In the genomic region with DNA sequence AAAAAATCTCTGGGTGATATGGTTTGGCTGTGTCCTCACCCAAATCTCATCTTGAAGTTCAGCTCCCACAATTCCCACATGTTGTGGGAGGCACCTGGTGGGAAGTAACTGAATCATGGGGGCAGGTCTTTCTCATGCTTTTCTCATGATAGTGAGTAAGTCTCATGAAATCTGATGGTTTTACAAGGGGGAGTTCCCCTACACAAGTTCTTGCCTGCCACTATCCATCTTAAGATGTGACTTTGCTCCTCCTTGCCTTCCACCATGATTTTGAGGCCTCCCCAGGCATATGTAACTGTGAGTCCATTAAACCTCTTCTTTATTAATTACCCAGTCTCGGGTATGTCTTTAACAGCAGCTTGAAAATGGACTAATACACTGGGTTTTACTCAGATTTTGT, we compare ENCODE assay signal across 23 cellular contexts.
A peak's percentile ranks its signal among the peaks of the same experiment; 100 is the strongest.
DNase-seq lines count a peak whose midpoint lies in the region; ATAC-seq and TF ChIP-seq lines count a peak whose summit lies in the region.
"Had no signal": no experiment of that assay in that cellular context is flagged by ENCODE, and none has a peak within 500 bp of the region (broad histone marks: within the 10 kb centered on the region; RNA-seq: fewer than 3 reads in every experiment).

No MANE protein-coding gene starts in this region.

- no peaks in the 10 kb centered on the region for H3K9me3 Mint-ChIP-seq in activated CD8-positive, alpha-beta T cell treated with anti-CD3 and anti-CD28 coated beads for 36 hours
- no peaks in the 10 kb centered on the region for H3K9me3 Mint-ChIP-seq in activated CD8-positive, alpha-beta T cell treated with anti-CD3 and anti-CD28 coated beads, Interleukin-2, amount 10 ng/mL, durations not matched to agents 7 days and 5 days (ENCODE audit: insufficient read depth)
- H3K9me3 Mint-ChIP-seq in activated naive CD8-positive, alpha-beta T cell treated with anti-CD3 and anti-CD28 coated beads, Interleukin-2, amount 50 U/mL, for 24 hours: peaks cover 5% of the 10 kb centered on the region
- no peaks in the 10 kb centered on the region for H3K9me3 Mint-ChIP-seq in stimulated activated memory B cell treated with anti-CD40 and anti-IgM and Interleukin-4, amounts not matched to agents 10 μg/mL and 1 μg/mL and 100 μg/mL, for 72 hours
- H3K9me3 Mint-ChIP-seq: CD4-positive, alpha-beta memory T cell had no signal

- no peak for DNase-seq in activated CD8-positive, alpha-beta T cell treated with anti-CD3 and anti-CD28 coated beads for 36 hours
- DNase-seq in activated CD8-positive, alpha-beta T cell treated with anti-CD3 and anti-CD28 coated beads, Interleukin-2, amount 10 ng/mL, durations not matched to agents 7 days and 5 days: no peak
- no peak for DNase-seq in activated naive CD8-positive, alpha-beta T cell treated with anti-CD3 and anti-CD28 coated beads, Interleukin-2, amount 50 U/mL, for 24 hours
- no peak for DNase-seq in NCI-H82 treated with DMSO at 0.1 percent for 48 hours (lab: John Stamatoyannopoulos, UW; ENCODE audit: unreplicated experiment)
- DNase-seq in NAMALWA (ENCODE audit: low spot score): no peak
- DNase-seq: 8988T; BE2C; CD4-positive, alpha-beta memory T cell; DMS153; GM23248; HCEC 1CT; NCI-H1048; NCI-H1436 treated with DMSO at 0.1 percent for 48 hours; NCI-H2029; NCI-H345; NCI-H524 treated with DMSO at 0.1 percent for 48 hours; PC-3; RPMI8226 had no signal

- TF ChIP-seq CTCF in activated CD8-positive, alpha-beta T cell treated with anti-CD3 and anti-CD28 coated beads for 36 hours (IDR thresholded peaks at IDR 0.05): no peak

- POLR2A ChIA-PET in activated CD8-positive, alpha-beta T cell treated with anti-CD3 and anti-CD28 coated beads for 36 hours (lab: Charles Lee): no interaction called here
- POLR2A ChIA-PET in activated CD8-positive, alpha-beta T cell treated with anti-CD3 and anti-CD28 coated beads, Interleukin-2, amount 10 ng/mL, durations not matched to agents 7 days and 5 days (lab: Charles Lee): no interaction called here

- ATAC-seq in activated CD8-positive, alpha-beta T cell treated with anti-CD3 and anti-CD28 coated beads for 36 hours: peak; percentile 30
- ATAC-seq in activated CD8-positive, alpha-beta T cell treated with anti-CD3 and anti-CD28 coated beads, Interleukin-2, amount 10 ng/mL, durations not matched to agents 7 days and 5 days: no peak
- no peak for ATAC-seq in activated naive CD8-positive, alpha-beta T cell treated with anti-CD3 and anti-CD28 coated beads, Interleukin-2, amount 50 U/mL, for 24 hours
- no peak for ATAC-seq in stimulated activated memory B cell treated with anti-CD40 and anti-IgM and Interleukin-4, amounts not matched to agents 10 μg/mL and 1 μg/mL and 100 μg/mL, for 72 hours
- no peak for ATAC-seq in GM21381 (IDR thresholded peaks at IDR 0.05; ENCODE audit: unreplicated experiment)
- ATAC-seq: GM12878, PC-3 had no signal

- no peaks in the 10 kb centered on the region for H3K27me3 Mint-ChIP-seq in activated CD8-positive, alpha-beta T cell treated with anti-CD3 and anti-CD28 coated beads for 36 hours
- H3K27me3 Mint-ChIP-seq in activated CD8-positive, alpha-beta T cell treated with anti-CD3 and anti-CD28 coated beads, Interleukin-2, amount 10 ng/mL, durations not matched to agents 7 days and 5 days (ENCODE audit: low read depth): no peaks in the 10 kb centered on the region
- H3K27me3 Mint-ChIP-seq in activated naive CD8-positive, alpha-beta T cell treated with anti-CD3 and anti-CD28 coated beads, Interleukin-2, amount 50 U/mL, for 24 hours: peaks cover 3% of the 10 kb centered on the region
- H3K27me3 Mint-ChIP-seq in stimulated activated memory B cell treated with anti-CD40 and anti-IgM and Interleukin-4, amounts not matched to agents 10 μg/mL and 1 μg/mL and 100 μg/mL, for 72 hours: no peaks in the 10 kb centered on the region
- H3K27me3 Mint-ChIP-seq: CD4-positive, alpha-beta memory T cell had no signal

- no peaks in the 10 kb centered on the region for H3K36me3 Mint-ChIP-seq in activated CD8-positive, alpha-beta T cell treated with anti-CD3 and anti-CD28 coated beads for 36 hours (ENCODE audit: low read depth)
- H3K36me3 Mint-ChIP-seq in activated CD8-positive, alpha-beta T cell treated with anti-CD3 and anti-CD28 coated beads, Interleukin-2, amount 10 ng/mL, durations not matched to agents 7 days and 5 days (ENCODE audit: low read depth): no peaks in the 10 kb centered on the region
- H3K36me3 Mint-ChIP-seq in activated naive CD8-positive, alpha-beta T cell treated with anti-CD3 and anti-CD28 coated beads, Interleukin-2, amount 50 U/mL, for 24 hours (ENCODE audit: low read depth): no peaks in the 10 kb centered on the region
- no peaks in the 10 kb centered on the region for H3K36me3 Mint-ChIP-seq in stimulated activated memory B cell treated with anti-CD40 and anti-IgM and Interleukin-4, amounts not matched to agents 10 μg/mL and 1 μg/mL and 100 μg/mL, for 72 hours
- H3K36me3 Mint-ChIP-seq: CD4-positive, alpha-beta memory T cell had no signal

- H3K36me3 ChIP-seq in BLaER1 treated with 17β-estradiol and CSF1 and Interleukin-3, amounts not matched to agents 10 nM and 100 nM: peaks cover 0 to 5% (median 0%) of the 10 kb centered on the region in 11 experiments; a peak in 1 of 22 replicates
- H3K36me3 ChIP-seq: BE2C had no signal

- no peaks in the 10 kb centered on the region for H3K27me3 ChIP-seq in BLaER1 treated with 17β-estradiol and CSF1 and Interleukin-3, amounts not matched to agents 10 nM and 100 nM
- H3K27me3 ChIP-seq: BE2C had no signal

- no peak overlapping the region for H3K9ac ChIP-seq in BLaER1 treated with 17β-estradiol and CSF1 and Interleukin-3, amounts not matched to agents 10 nM and 100 nM
- H3K9ac ChIP-seq: GM23248 had no signal

- H3K4me3 ChIP-seq in BLaER1 treated with 17β-estradiol and CSF1 and Interleukin-3, amounts not matched to agents 10 nM and 100 nM: no peak overlapping the region
- H3K4me3 ChIP-seq: GM12878, GM23248 had no signal

- peaks cover 8 to 26% (median 10%) of the 10 kb centered on the region in 11 experiments; a peak in 19 of 22 replicates for H3K9me3 ChIP-seq in BLaER1 treated with 17β-estradiol and CSF1 and Interleukin-3, amounts not matched to agents 10 nM and 100 nM (replicated peaks in 1 of 11)
- H3K9me3 ChIP-seq: BE2C had no signal

- H3K4me1 Mint-ChIP-seq in activated CD8-positive, alpha-beta T cell treated with anti-CD3 and anti-CD28 coated beads for 36 hours (ENCODE audit: low read depth): peaks cover 16% of the 10 kb centered on the region
- H3K4me1 Mint-ChIP-seq in activated CD8-positive, alpha-beta T cell treated with anti-CD3 and anti-CD28 coated beads, Interleukin-2, amount 10 ng/mL, durations not matched to agents 7 days and 5 days (ENCODE audit: low read depth): no peaks in the 10 kb centered on the region
- peaks cover 38% of the 10 kb centered on the region for H3K4me1 Mint-ChIP-seq in activated naive CD8-positive, alpha-beta T cell treated with anti-CD3 and anti-CD28 coated beads, Interleukin-2, amount 50 U/mL, for 24 hours
- H3K4me1 Mint-ChIP-seq in stimulated activated memory B cell treated with anti-CD40 and anti-IgM and Interleukin-4, amounts not matched to agents 10 μg/mL and 1 μg/mL and 100 μg/mL, for 72 hours: peaks cover 43% of the 10 kb centered on the region
- H3K4me1 Mint-ChIP-seq: CD4-positive, alpha-beta memory T cell had no signal

- peaks cover 0 to 61% (median 36%) of the 10 kb centered on the region in 10 experiments; a peak in 12 of 20 replicates for H3K4me1 ChIP-seq in BLaER1 treated with 17β-estradiol and CSF1 and Interleukin-3, amounts not matched to agents 10 nM and 100 nM
- H3K4me1 ChIP-seq: BE2C had no signal

- peak overlapping the region; percentile 46 for H3K27ac Mint-ChIP-seq in activated CD8-positive, alpha-beta T cell treated with anti-CD3 and anti-CD28 coated beads for 36 hours
- H3K27ac Mint-ChIP-seq in activated CD8-positive, alpha-beta T cell treated with anti-CD3 and anti-CD28 coated beads, Interleukin-2, amount 10 ng/mL, durations not matched to agents 7 days and 5 days: no peak overlapping the region
- peak overlapping the region; percentile 80 for H3K27ac Mint-ChIP-seq in activated naive CD8-positive, alpha-beta T cell treated with anti-CD3 and anti-CD28 coated beads, Interleukin-2, amount 50 U/mL, for 24 hours
- peak overlapping the region; percentile 74 for H3K27ac Mint-ChIP-seq in stimulated activated memory B cell treated with anti-CD40 and anti-IgM and Interleukin-4, amounts not matched to agents 10 μg/mL and 1 μg/mL and 100 μg/mL, for 72 hours
- H3K27ac Mint-ChIP-seq: CD4-positive, alpha-beta memory T cell had no signal

- intact Hi-C loops in activated CD8-positive, alpha-beta T cell treated with anti-CD3 and anti-CD28 coated beads for 36 hours (cut with micrococcal nuclease): no loop called here

- peak overlapping the region in 7 of 11 experiments; percentile 9 to 69 (median 55); a peak in 13 of 22 replicates for H3K4me2 ChIP-seq in BLaER1 treated with 17β-estradiol and CSF1 and Interleukin-3, amounts not matched to agents 10 nM and 100 nM

- H3K27ac ChIP-seq in BLaER1 treated with 17β-estradiol and CSF1 and Interleukin-3, amounts not matched to agents 10 nM and 100 nM: no peak overlapping the region
- H3K27ac ChIP-seq: GM23248, HL-60 had no signal

- no peaks in the 10 kb centered on the region for H4K20me1 ChIP-seq in BLaER1 treated with 17β-estradiol and CSF1 and Interleukin-3, amounts not matched to agents 10 nM and 100 nM

- H3K4me3 Mint-ChIP-seq in activated CD8-positive, alpha-beta T cell treated with anti-CD3 and anti-CD28 coated beads for 36 hours: no peak overlapping the region
- no peak overlapping the region for H3K4me3 Mint-ChIP-seq in activated CD8-positive, alpha-beta T cell treated with anti-CD3 and anti-CD28 coated beads, Interleukin-2, amount 10 ng/mL, durations not matched to agents 7 days and 5 days
- H3K4me3 Mint-ChIP-seq in activated naive CD8-positive, alpha-beta T cell treated with anti-CD3 and anti-CD28 coated beads, Interleukin-2, amount 50 U/mL, for 24 hours: no peak overlapping the region
- no peak overlapping the region for H3K4me3 Mint-ChIP-seq in stimulated activated memory B cell treated with anti-CD40 and anti-IgM and Interleukin-4, amounts not matched to agents 10 μg/mL and 1 μg/mL and 100 μg/mL, for 72 hours
- H3K4me3 Mint-ChIP-seq: CD4-positive, alpha-beta memory T cell had no signal

- CTCF ChIA-PET in activated CD8-positive, alpha-beta T cell treated with anti-CD3 and anti-CD28 coated beads for 36 hours (lab: Charles Lee): interaction anchor here (0.6 to 1.0 kb wide), 2 partner anchors 9 to 20 kb away, joined by 3 read pairs; no protein-coding TSS in a partner anchor
- CTCF ChIA-PET in activated CD8-positive, alpha-beta T cell treated with anti-CD3 and anti-CD28 coated beads, Interleukin-2, amount 10 ng/mL, durations not matched to agents 7 days and 5 days (lab: Charles Lee): no interaction called here
